In genomic region chr10:108521827-108522503, GRCh38 we compare ENCODE assay signal across 18 cellular contexts.
"Had no signal": no experiment of that assay in that cellular context is flagged by ENCODE, and none has a peak within 500 bp of the region (broad histone marks: within the 10 kb centered on the region; RNA-seq: fewer than 3 reads in every experiment).

No MANE protein-coding gene starts in this region.

- H3K27me3 ChIP-seq: brain microvascular endothelial cell, colonic mucosa, gastrocnemius medialis, sigmoid colon, thyroid gland had no signal

- DNase-seq: activated CD4-positive, alpha-beta T cell treated with anti-CD3 and anti-CD28 coated beads for 48 hours; activated CD4-positive, CD25-positive, alpha-beta regulatory T cell; activated CD8-positive, alpha-beta T cell treated with anti-CD3 and anti-CD28 coated beads, Interleukin-2, amount 10 ng/mL, durations not matched to agents 7 days and 5 days; activated naive CD4-positive, alpha-beta T cell treated with anti-CD3 and anti-CD28 coated beads, Interleukin-2, amount 10 ng/mL, durations not matched to agents 7 days and 5 days; activated naive CD8-positive, alpha-beta T cell treated with anti-CD3 and anti-CD28 coated beads, Interleukin-2, amount 50 U/mL, for 24 hours; activated T-cell treated with anti-CD3 and anti-CD28 coated beads, Interleukin-2, amount 50 U/mL, for 4 hours; anterior cingulate cortex; brain microvascular endothelial cell; central memory CD4-positive, alpha-beta T cell; colonic mucosa; gastrocnemius medialis; head of caudate nucleus; kidney; left ventricle myocardium inferior; sigmoid colon; stimulated activated naive B cell treated with anti-CD40 and anti-IgM and Interleukin-4, amounts not matched to agents 10 μg/mL and 1 μg/mL and 100 μg/mL, for 72 hours; T-helper 9 cell; thyroid gland had no signal

- H3K27ac ChIP-seq: brain microvascular endothelial cell, colonic mucosa, gastrocnemius medialis, left ventricle myocardium inferior, sigmoid colon, thyroid gland had no signal

- H3K9me3 ChIP-seq: colonic mucosa, gastrocnemius medialis, sigmoid colon, thyroid gland had no signal

- H3K4me3 ChIP-seq: colonic mucosa, gastrocnemius medialis, left ventricle myocardium inferior, sigmoid colon, thyroid gland had no signal

- H3K36me3 ChIP-seq: brain microvascular endothelial cell, colonic mucosa, gastrocnemius medialis, left ventricle myocardium inferior, sigmoid colon, thyroid gland had no signal

- H3K4me1 ChIP-seq: colonic mucosa, gastrocnemius medialis, left ventricle myocardium inferior, thyroid gland had no signal
